In the genomic region with DNA sequence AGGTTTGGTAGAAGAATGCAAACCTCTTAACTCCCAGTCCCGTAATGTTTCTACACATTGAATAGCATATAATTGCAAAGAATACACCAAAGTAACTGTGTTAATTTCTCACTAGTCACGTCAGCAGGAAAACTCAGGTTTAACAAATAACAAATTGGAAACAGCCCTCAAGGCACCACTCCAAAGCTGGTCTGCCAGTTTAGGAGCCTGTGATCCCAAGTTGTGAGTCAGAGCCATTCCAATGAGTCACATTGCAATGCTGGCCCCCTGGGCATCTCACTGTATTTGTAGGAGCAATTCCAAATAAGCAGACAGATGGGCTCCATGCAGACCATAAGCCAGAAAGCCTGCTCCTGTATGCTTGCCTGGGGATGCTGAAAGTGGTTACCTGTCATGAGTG, we compare ENCODE assay signal across 14 cellular contexts.
DNase-seq lines count a peak whose midpoint lies in the region; ATAC-seq, FAIRE-seq and TF ChIP-seq lines count a peak whose summit lies in the region.
"Had no signal": no experiment of that assay in that cellular context is flagged by ENCODE, and none has a peak within 500 bp of the region (broad histone marks: within the 10 kb centered on the region; RNA-seq: fewer than 3 reads in every experiment).

No MANE protein-coding gene starts in this region.

- no peaks in the 10 kb centered on the region for H3K36me3 Mint-ChIP-seq in T-helper 17 cell (ENCODE audit: low read depth)
- H3K36me3 Mint-ChIP-seq: stimulated activated memory B cell treated with anti-CD40 and anti-IgM and Interleukin-4, amounts not matched to agents 10 μg/mL and 1 μg/mL and 100 μg/mL, for 72 hours had no signal

- WGBS in pancreas, 2 donors = 90 to 91% methylated on average over 2 of the region's 2 CpGs

- no peak overlapping the region for H3K4me2 ChIP-seq in fibroblast of lung (ENCODE audit: extremely low read depth, insufficient read depth, low read length)
- H3K4me2 ChIP-seq: KMS-11 had no signal

- no peaks in the 10 kb centered on the region for H4K20me1 ChIP-seq in fibroblast of lung (ENCODE audit: control insufficient read depth, extremely low read depth, insufficient read depth, low read length)

- FAIRE-seq in pancreas (lab: Jason Lieb, UNC) = no peak
- FAIRE-seq: G401.6 had no signal

- no peak overlapping the region for H3K9ac ChIP-seq in fibroblast of lung (ENCODE audit: insufficient read depth, low read length)
- H3K9ac ChIP-seq: KMS-11 had no signal

- no peaks in the 10 kb centered on the region for H3K79me2 ChIP-seq in fibroblast of lung (ENCODE audit: control insufficient read depth, insufficient read depth, low read length)

- H3K27ac Mint-ChIP-seq in T-helper 17 cell = no peak overlapping the region
- H3K27ac Mint-ChIP-seq: effector memory CD8-positive, alpha-beta T cell; stimulated activated memory B cell treated with anti-CD40 and anti-IgM and Interleukin-4, amounts not matched to agents 10 μg/mL and 1 μg/mL and 100 μg/mL, for 72 hours had no signal

- H3K4me3 Mint-ChIP-seq in T-helper 17 cell = no peak overlapping the region
- H3K4me3 Mint-ChIP-seq: effector memory CD8-positive, alpha-beta T cell; stimulated activated memory B cell treated with anti-CD40 and anti-IgM and Interleukin-4, amounts not matched to agents 10 μg/mL and 1 μg/mL and 100 μg/mL, for 72 hours had no signal

- H3K9me3 ChIP-seq in fibroblast of lung (ENCODE audit: control insufficient read depth, insufficient read depth, low read depth, low read length) = no peaks in the 10 kb centered on the region
- H3K9me3 ChIP-seq in pancreas = no peaks in the 10 kb centered on the region
- no peaks in the 10 kb centered on the region for H3K9me3 ChIP-seq in T-helper 17 cell (ENCODE audit: control insufficient read depth, low read length, poor library complexity, severe bottlenecking)
- H3K9me3 ChIP-seq: spleen had no signal

- H3K4me1 ChIP-seq in fibroblast of lung (ENCODE audit: control insufficient read depth, extremely low read depth, insufficient read depth, low read length) (no peaks in the 10 kb centered on the region), pancreas (no peaks in the 10 kb centered on the region)
- H3K4me1 ChIP-seq: spleen had no signal

- TF ChIP-seq CTCF in fibroblast of lung (conservative IDR thresholded peaks at IDR 0.05 in 1 of 2, IDR thresholded peaks at IDR 0.05 in 1 of 2; ENCODE audit: low read depth in 1 of 2, low read length in 2 of 2) (no peak), pancreas (IDR thresholded peaks at IDR 0.05) (no peak)

- no peak for ATAC-seq in GM18907 (IDR thresholded peaks at IDR 0.05; ENCODE audit: unreplicated experiment)
- no peak for ATAC-seq in pancreas
- ATAC-seq in T-helper 17 cell = no peak
- ATAC-seq: effector memory CD8-positive, alpha-beta T cell; stimulated activated memory B cell treated with anti-CD40 and anti-IgM and Interleukin-4, amounts not matched to agents 10 μg/mL and 1 μg/mL and 100 μg/mL, for 72 hours had no signal

- no peak overlapping the region for H3K4me3 ChIP-seq in fibroblast of lung (replicated peaks in 1 of 4; ENCODE audit: control extremely low read depth in 1 of 4, insufficient read depth in 1 of 4, low read depth in 3 of 4, low read length in 4 of 4)
- H3K4me3 ChIP-seq in pancreas = no peak overlapping the region
- H3K4me3 ChIP-seq: spleen had no signal

- H3K4me1 Mint-ChIP-seq in T-helper 17 cell = no peaks in the 10 kb centered on the region

- no peak overlapping the region for H2AFZ ChIP-seq in fibroblast of lung (ENCODE audit: low read length)

- H3K27ac ChIP-seq in fibroblast of lung (ENCODE audit: insufficient read depth, low read length) (no peak overlapping the region), pancreas (no peak overlapping the region)
- H3K27ac ChIP-seq: KMS-11, spleen had no signal

- H3K27me3 Mint-ChIP-seq in T-helper 17 cell = no peaks in the 10 kb centered on the region
- H3K27me3 Mint-ChIP-seq: stimulated activated memory B cell treated with anti-CD40 and anti-IgM and Interleukin-4, amounts not matched to agents 10 μg/mL and 1 μg/mL and 100 μg/mL, for 72 hours had no signal

- intact Hi-C loops in pancreas (cut with DNase I) = no loop called here

- H3K36me3 ChIP-seq in fibroblast of lung (ENCODE audit: control insufficient read depth, insufficient read depth, low read length) (no peaks in the 10 kb centered on the region), pancreas (no peaks in the 10 kb centered on the region)
- H3K36me3 ChIP-seq: spleen had no signal

- H3K27me3 ChIP-seq in fibroblast of lung (ENCODE audit: control insufficient read depth, insufficient read depth, low read length) (no peaks in the 10 kb centered on the region), pancreas (no peaks in the 10 kb centered on the region)
- H3K27me3 ChIP-seq: spleen had no signal

- DNase-seq in ELF-1 (ENCODE audit: low read depth, low spot score) (peak; percentile 78), RKO (ENCODE audit: low spot score) (peak; percentile 12), fibroblast of lung (ENCODE audit: low read depth in 2 of 2) (peak; percentile 66 to 90), renal cortical epithelial cell (ENCODE audit: low read depth) (peak; percentile 97), pancreas (no peak), T-helper 17 cell (no peak), mesenteric fat pad (ENCODE audit: low spot score) (no peak)
- DNase-seq: activated gamma-delta T cell treated with Interleukin-2 at 50 U/mL for 16 hours; effector memory CD8-positive, alpha-beta T cell; spleen had no signal

Comparison
In these comparisons a context has a peak if more than half of its experiments do, and no peak if none do; other contexts are left out.
1. DNase-seq: peak in ELF-1 (single experiment), RKO (single experiment), fibroblast of lung (2 of 2) and renal cortical epithelial cell (single experiment); none in pancreas (0 of 6), T-helper 17 cell (0 of 3) and mesenteric fat pad (single experiment).